In the genomic region with DNA sequence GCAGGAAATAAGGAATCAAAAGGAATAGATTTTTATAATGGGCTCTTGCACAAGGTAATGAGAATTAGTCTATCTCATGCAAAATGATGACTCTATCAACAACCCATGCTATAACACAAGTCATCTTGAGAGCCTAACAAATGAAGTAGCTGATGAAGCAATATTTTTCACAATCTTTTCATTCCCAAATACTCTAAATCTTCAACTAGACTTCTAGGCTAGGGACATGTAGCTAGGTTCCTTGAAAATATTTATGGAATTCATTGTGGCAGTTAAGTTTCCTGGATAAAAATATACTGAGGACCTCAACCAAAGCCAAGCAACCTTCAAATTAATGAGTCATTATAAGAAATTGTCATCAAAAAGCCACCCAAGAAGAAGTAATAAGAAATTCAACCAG, we compare ENCODE assay signal across 1 cellular context.
TF ChIP-seq lines count a peak whose summit lies in the region.

No MANE protein-coding gene starts in this region.

TF ChIP-seq in IMR-90, 13 proteins besides CTCF, POLR2A, EP300 and RAD21:
- TF ChIP-seq RCOR1 (IDR thresholded peaks at IDR 0.05; ENCODE audit: insufficient replicate concordance, low read length) (no peak), MAFK (IDR thresholded peaks at IDR 0.05; ENCODE audit: low read depth, low read length) (peak; percentile 44), BHLHE40 (IDR thresholded peaks at IDR 0.05; ENCODE audit: low read depth, low read length) (no peak), CHD1 (IDR thresholded peaks at IDR 0.05; ENCODE audit: low read depth, low read length) (no peak), CEBPB (IDR thresholded peaks at IDR 0.05; ENCODE audit: low read depth, low read length) (peak; percentile 78)
